ENCODE assay signal across 31 cellular contexts in genomic region chr20:46614503-46614902, GRCh38. TPM values are rescaled to one million over a fixed set of nuclear protein-coding genes. Genes with fewer than 3 reads are reported as not detected.
"Had no signal": no experiment of that assay in that cellular context is flagged by ENCODE, and none has a peak within 500 bp of the region (broad histone marks: within the 10 kb centered on the region; RNA-seq: fewer than 3 reads in every experiment).

No MANE protein-coding gene starts in this region.

- H3K9me3 ChIP-seq: ascending aorta, breast epithelium, esophagus squamous epithelium had no signal

- H3K36me3 Mint-ChIP-seq: activated CD4-positive, alpha-beta memory T cell treated with anti-CD3 and anti-CD28 coated beads for 36 hours; activated naive CD4-positive, alpha-beta T cell treated with anti-CD3 and anti-CD28 coated beads, Interleukin-2, amount 10 ng/mL, durations not matched to agents 7 days and 5 days; activated naive CD4-positive, alpha-beta T cell treated with anti-CD3 and anti-CD28 coated beads, Interleukin-2, amount 50 U/mL, for 72 hours; activated naive CD8-positive, alpha-beta T cell treated with anti-CD3 and anti-CD28 coated beads, Interleukin-2, amount 10 ng/mL, durations not matched to agents 7 days and 5 days had no signal

- DNase-seq: activated CD4-positive, alpha-beta memory T cell treated with anti-CD3 and anti-CD28 coated beads for 36 hours; activated CD4-positive, alpha-beta T cell treated with anti-CD3 and anti-CD28 coated beads for 36 hours; activated CD4-positive, alpha-beta T cell treated with anti-CD3 and anti-CD28 coated beads, Interleukin-2, amount 10 ng/mL, durations not matched to agents 24 days and 14 days; activated CD4-positive, CD25-positive, alpha-beta regulatory T cell; activated CD4-positive, CD25-positive, alpha-beta regulatory T cell treated with anti-CD3 and anti-CD28 coated beads, Interleukin-2, amount 50 U/mL, for 72 hours; activated CD8-positive, alpha-beta memory T cell treated with anti-CD3 and anti-CD28 coated beads, Interleukin-2, amount 50 U/mL, for 4 hours; activated gamma-delta T cell; activated naive CD4-positive, alpha-beta T cell; activated naive CD4-positive, alpha-beta T cell treated with anti-CD3 and anti-CD28 coated beads, Interleukin-2, amount 10 ng/mL, durations not matched to agents 7 days and 5 days; activated naive CD8-positive, alpha-beta T cell treated with anti-CD3 and anti-CD28 coated beads, Interleukin-2, amount 10 ng/mL, durations not matched to agents 7 days and 5 days; activated T-cell treated with anti-CD3 and anti-CD28 coated beads, Interleukin-2, amount 50 U/mL, for 1 hour; activated T-cell treated with anti-CD3 and anti-CD28 coated beads, Interleukin-2, amount 50 U/mL, for 48 hours; central memory CD4-positive, alpha-beta T cell; cerebellar nuclear complex; effector CD4-positive, alpha-beta T cell; effector memory CD8-positive, alpha-beta T cell; erythroblast; esophagus squamous epithelium; foreskin melanocyte; heart right ventricle; T-helper 1 cell; T-helper 17 cell had no signal

- H3K27me3 Mint-ChIP-seq: brain had no signal

- ATAC-seq: activated CD4-positive, alpha-beta T cell treated with anti-CD3 and anti-CD28 coated beads for 36 hours; activated naive CD4-positive, alpha-beta T cell treated with anti-CD3 and anti-CD28 coated beads, Interleukin-2, amount 50 U/mL, for 72 hours; effector memory CD8-positive, alpha-beta T cell; gastroesophageal sphincter; heart right ventricle; T-helper 17 cell had no signal

- H3K4me3 ChIP-seq: ascending aorta, breast epithelium, cardiac muscle cell, coronary artery, esophagus squamous epithelium, gastroesophageal sphincter, heart right ventricle had no signal

- H3K4me1 ChIP-seq: ascending aorta, breast epithelium, gastroesophageal sphincter, heart right ventricle had no signal

- H3K4me3 Mint-ChIP-seq: activated CD4-positive, alpha-beta memory T cell treated with anti-CD3 and anti-CD28 coated beads for 36 hours; activated CD4-positive, alpha-beta T cell treated with anti-CD3 and anti-CD28 coated beads for 36 hours; activated CD4-positive, alpha-beta T cell treated with anti-CD3 and anti-CD28 coated beads, Interleukin-2, amount 10 ng/mL, durations not matched to agents 24 days and 14 days; activated naive CD4-positive, alpha-beta T cell treated with anti-CD3 and anti-CD28 coated beads, Interleukin-2, amount 10 ng/mL, durations not matched to agents 7 days and 5 days; activated naive CD8-positive, alpha-beta T cell treated with anti-CD3 and anti-CD28 coated beads, Interleukin-2, amount 10 ng/mL, durations not matched to agents 7 days and 5 days; activated T-helper 1 cell treated with anti-CD3 and anti-CD28 coated beads, Interleukin-12 subunit alpha, Interleukin-12 subunit beta, Interleukin-2, Interleukin-4 antibody, amounts not matched to agents 30 ng/mL and 10 ng/mL and 1 ng/mL, durations not matched to agents 14 hours and 24 hours and 36 hours; brain; dendritic cell treated with granulocyte-macrophage colony-stimulating factor and Interleukin-4, amounts not matched to agents 40 ng/mL and 50 ng/mL, for 4 days; effector memory CD8-positive, alpha-beta T cell; T-helper 17 cell had no signal

- H3K9me3 Mint-ChIP-seq: activated CD4-positive, alpha-beta memory T cell treated with anti-CD3 and anti-CD28 coated beads for 36 hours; activated CD4-positive, alpha-beta T cell treated with anti-CD3 and anti-CD28 coated beads, Interleukin-2, amount 10 ng/mL, durations not matched to agents 24 days and 14 days; activated naive CD4-positive, alpha-beta T cell treated with anti-CD3 and anti-CD28 coated beads, Interleukin-2, amount 10 ng/mL, durations not matched to agents 7 days and 5 days; activated naive CD4-positive, alpha-beta T cell treated with anti-CD3 and anti-CD28 coated beads, Interleukin-2, amount 50 U/mL, for 72 hours; activated T-helper 1 cell treated with anti-CD3 and anti-CD28 coated beads, Interleukin-12 subunit alpha, Interleukin-12 subunit beta, Interleukin-2, Interleukin-4 antibody, amounts not matched to agents 30 ng/mL and 10 ng/mL and 1 ng/mL, durations not matched to agents 14 hours and 24 hours and 36 hours; dendritic cell treated with granulocyte-macrophage colony-stimulating factor and Interleukin-4, amounts not matched to agents 40 ng/mL and 50 ng/mL, for 4 days; effector memory CD8-positive, alpha-beta T cell had no signal

- H3K27me3 ChIP-seq: ascending aorta, breast epithelium, cardiac muscle cell, esophagus squamous epithelium had no signal

- H3K27ac Mint-ChIP-seq: activated CD4-positive, alpha-beta memory T cell treated with anti-CD3 and anti-CD28 coated beads for 36 hours; activated CD4-positive, alpha-beta T cell treated with anti-CD3 and anti-CD28 coated beads for 36 hours; activated CD4-positive, alpha-beta T cell treated with anti-CD3 and anti-CD28 coated beads, Interleukin-2, amount 10 ng/mL, durations not matched to agents 24 days and 14 days; activated naive CD4-positive, alpha-beta T cell treated with anti-CD3 and anti-CD28 coated beads, Interleukin-2, amount 10 ng/mL, durations not matched to agents 7 days and 5 days; activated naive CD8-positive, alpha-beta T cell treated with anti-CD3 and anti-CD28 coated beads, Interleukin-2, amount 10 ng/mL, durations not matched to agents 7 days and 5 days; activated T-helper 1 cell treated with anti-CD3 and anti-CD28 coated beads, Interleukin-12 subunit alpha, Interleukin-12 subunit beta, Interleukin-2, Interleukin-4 antibody, amounts not matched to agents 30 ng/mL and 10 ng/mL and 1 ng/mL, durations not matched to agents 14 hours and 24 hours and 36 hours; brain; dendritic cell treated with granulocyte-macrophage colony-stimulating factor and Interleukin-4, amounts not matched to agents 40 ng/mL and 50 ng/mL, for 4 days; effector memory CD8-positive, alpha-beta T cell; T-helper 17 cell had no signal

- H3K27ac ChIP-seq: ascending aorta, breast epithelium, cardiac muscle cell, coronary artery, esophagus squamous epithelium, gastroesophageal sphincter, heart right ventricle had no signal

- H3K36me3 ChIP-seq: ascending aorta, breast epithelium, cardiac muscle cell, esophagus squamous epithelium, gastroesophageal sphincter, heart right ventricle had no signal

- H3K4me1 Mint-ChIP-seq: activated CD4-positive, alpha-beta T cell treated with anti-CD3 and anti-CD28 coated beads for 36 hours; activated CD4-positive, alpha-beta T cell treated with anti-CD3 and anti-CD28 coated beads, Interleukin-2, amount 10 ng/mL, durations not matched to agents 24 days and 14 days; activated naive CD4-positive, alpha-beta T cell treated with anti-CD3 and anti-CD28 coated beads, Interleukin-2, amount 10 ng/mL, durations not matched to agents 7 days and 5 days; activated naive CD8-positive, alpha-beta T cell treated with anti-CD3 and anti-CD28 coated beads, Interleukin-2, amount 10 ng/mL, durations not matched to agents 7 days and 5 days; brain; T-helper 17 cell had no signal

RNA-seq across cellular contexts. Expression of gene SLC13A3, which starts 36.8 kb away (rescaled TPM):
- total RNA-seq: activated CD4-positive, alpha-beta T cell treated with anti-CD3 and anti-CD28 coated beads, Interleukin-2, amount 10 ng/mL, durations not matched to agents 24 days and 14 days; activated naive CD4-positive, alpha-beta T cell treated with anti-CD3 and anti-CD28 coated beads, Interleukin-2, amount 50 U/mL, for 72 hours; activated T-helper 1 cell treated with anti-CD3 and anti-CD28 coated beads, Interleukin-12 subunit alpha, Interleukin-12 subunit beta, Interleukin-2, Interleukin-4 antibody, amounts not matched to agents 30 ng/mL and 10 ng/mL and 1 ng/mL, durations not matched to agents 14 hours and 24 hours and 36 hours; ascending aorta had no signal
